Comparison of ENCODE assay signal across 32 cellular contexts in the genomic region with DNA sequence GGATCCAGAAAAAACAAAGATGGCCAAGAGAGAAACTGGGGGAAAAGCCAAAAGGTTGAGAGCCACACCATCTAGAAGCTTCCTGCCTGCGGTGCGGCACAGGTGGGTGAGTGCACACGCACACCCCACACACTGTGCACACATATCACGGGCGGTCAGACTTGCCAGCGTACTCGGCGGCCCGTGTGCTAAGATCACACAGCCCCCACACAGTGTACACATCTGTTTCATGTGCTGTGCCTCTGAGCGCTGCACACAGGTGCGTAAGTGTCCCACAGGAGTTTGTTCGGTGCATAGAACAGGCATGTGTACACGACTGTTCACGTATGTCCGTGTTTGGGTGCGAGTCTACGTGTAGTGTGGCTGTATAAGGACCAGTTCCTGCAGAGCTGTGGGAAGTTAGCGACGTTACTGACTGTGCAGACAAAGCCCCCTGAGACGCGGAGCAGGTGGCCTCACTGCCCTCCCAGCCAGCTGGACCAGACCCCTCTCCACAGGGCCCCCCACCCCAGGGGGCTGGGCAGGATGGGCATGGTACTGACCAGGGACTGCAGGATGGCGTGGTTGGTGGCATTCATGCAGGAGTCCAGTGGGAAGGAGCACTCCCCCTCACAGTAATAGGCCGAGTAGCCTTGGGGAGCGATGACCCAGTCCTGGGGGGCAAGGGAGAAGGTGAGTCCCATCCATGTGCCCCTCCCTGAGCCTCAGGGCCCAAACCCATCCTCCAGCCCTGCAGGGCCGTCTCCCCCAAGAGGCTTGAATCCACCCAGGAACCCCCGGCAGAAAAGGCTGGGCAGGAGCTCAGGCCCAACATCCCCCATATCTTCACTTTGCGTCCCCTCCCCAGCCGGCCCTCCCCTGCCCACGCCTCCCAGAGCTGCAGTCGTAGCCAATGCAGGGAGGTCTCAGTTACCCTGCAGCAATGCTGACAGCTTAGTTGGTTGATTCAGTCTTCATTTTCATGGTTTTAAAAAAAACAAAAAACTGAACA. TPM values are rescaled to one million over a fixed set of nuclear protein-coding genes. Genes with fewer than 3 reads are reported as not detected.
"Had no signal": no experiment of that assay in that cellular context is flagged by ENCODE, and none has a peak within 500 bp of the region (broad histone marks: within the 10 kb centered on the region; RNA-seq: fewer than 3 reads in every experiment).

No MANE protein-coding gene starts in this region.

- H3K4me3 Mint-ChIP-seq: activated CD4-positive, alpha-beta memory T cell treated with anti-CD3 and anti-CD28 coated beads, Interleukin-2, amount 10 ng/mL, durations not matched to agents 7 days and 5 days; activated CD8-positive, alpha-beta memory T cell treated with anti-CD3 and anti-CD28 coated beads, Interleukin-2, amount 10 ng/mL, durations not matched to agents 7 days and 5 days; activated naive CD4-positive, alpha-beta T cell treated with anti-CD3 and anti-CD28 coated beads, Interleukin-2, amount 50 U/mL, for 24 hours; activated naive CD8-positive, alpha-beta T cell treated with anti-CD3 and anti-CD28 coated beads, Interleukin-2, amount 10 ng/mL, durations not matched to agents 7 days and 5 days; central memory CD8-positive, alpha-beta T cell had no signal

- H3K27ac Mint-ChIP-seq: activated CD4-positive, alpha-beta memory T cell treated with anti-CD3 and anti-CD28 coated beads, Interleukin-2, amount 10 ng/mL, durations not matched to agents 7 days and 5 days; activated CD8-positive, alpha-beta memory T cell treated with anti-CD3 and anti-CD28 coated beads, Interleukin-2, amount 10 ng/mL, durations not matched to agents 7 days and 5 days; activated naive CD4-positive, alpha-beta T cell treated with anti-CD3 and anti-CD28 coated beads, Interleukin-2, amount 50 U/mL, for 24 hours; activated naive CD8-positive, alpha-beta T cell treated with anti-CD3 and anti-CD28 coated beads, Interleukin-2, amount 10 ng/mL, durations not matched to agents 7 days and 5 days had no signal

- H3K27me3 Mint-ChIP-seq: activated CD4-positive, alpha-beta memory T cell treated with anti-CD3 and anti-CD28 coated beads, Interleukin-2, amount 10 ng/mL, durations not matched to agents 7 days and 5 days; activated CD8-positive, alpha-beta memory T cell treated with anti-CD3 and anti-CD28 coated beads, Interleukin-2, amount 10 ng/mL, durations not matched to agents 7 days and 5 days; activated naive CD4-positive, alpha-beta T cell treated with anti-CD3 and anti-CD28 coated beads, Interleukin-2, amount 50 U/mL, for 24 hours; activated naive CD8-positive, alpha-beta T cell treated with anti-CD3 and anti-CD28 coated beads, Interleukin-2, amount 10 ng/mL, durations not matched to agents 7 days and 5 days; central memory CD8-positive, alpha-beta T cell had no signal

- H3K4me1 Mint-ChIP-seq: activated CD8-positive, alpha-beta memory T cell treated with anti-CD3 and anti-CD28 coated beads, Interleukin-2, amount 10 ng/mL, durations not matched to agents 7 days and 5 days; activated naive CD4-positive, alpha-beta T cell treated with anti-CD3 and anti-CD28 coated beads, Interleukin-2, amount 50 U/mL, for 24 hours; central memory CD8-positive, alpha-beta T cell had no signal

- H3K27ac ChIP-seq: ascending aorta, cardiac muscle cell, SJCRH30, SK-N-MC, WERI-Rb-1 had no signal

- H3K9me3 ChIP-seq: ascending aorta, MG63, SJCRH30 had no signal

- DNase-seq: activated CD4-positive, alpha-beta memory T cell treated with anti-CD3 and anti-CD28 coated beads, Interleukin-2, amount 10 ng/mL, durations not matched to agents 7 days and 5 days; activated CD4-positive, alpha-beta T cell treated with anti-CD3 and anti-CD28 coated beads for 1 hour; activated CD4-positive, alpha-beta T cell treated with anti-CD3 and anti-CD28 coated beads for 48 hours; activated CD4-positive, CD25-positive, alpha-beta regulatory T cell; activated CD8-positive, alpha-beta memory T cell treated with anti-CD3 and anti-CD28 coated beads for 24 hours; activated CD8-positive, alpha-beta memory T cell treated with anti-CD3 and anti-CD28 coated beads, Interleukin-2, amount 10 ng/mL, durations not matched to agents 7 days and 5 days; activated CD8-positive, alpha-beta memory T cell treated with anti-CD3 and anti-CD28 coated beads, Interleukin-2, amount 50 U/mL, for 48 hours; activated effector memory CD4-positive, alpha-beta T cell treated with Interleukin-2 at 50 U/mL for 16 hours; activated naive CD8-positive, alpha-beta T cell treated with anti-CD3 and anti-CD28 coated beads, Interleukin-2, amount 10 ng/mL, durations not matched to agents 7 days and 5 days; activated T-cell treated with anti-CD3 and anti-CD28 coated beads, Interleukin-2, amount 50 U/mL, for 48 hours; amygdala; Kasumi-1; MG63; NCI-H1048; NCI-H1105 treated with DMSO at 0.1 percent for 48 hours; NCI-H1436; NCI-H1694; NCI-H1930; NCI-H2081 treated with DMSO at 0.1 percent for 48 hours; NCI-H345; NCI-H524 treated with DMSO at 0.1 percent for 48 hours; SHP77; SJCRH30; T1000; WERI-Rb-1 had no signal

- H3K4me1 ChIP-seq: ascending aorta, SJCRH30 had no signal

- H3K27me3 ChIP-seq: ascending aorta, cardiac muscle cell, MG63, SJCRH30 had no signal

- H3K4me3 ChIP-seq: ascending aorta, cardiac muscle cell, MG63, SJCRH30, SK-N-MC had no signal

- H3K9me3 Mint-ChIP-seq: activated CD4-positive, alpha-beta memory T cell treated with anti-CD3 and anti-CD28 coated beads, Interleukin-2, amount 10 ng/mL, durations not matched to agents 7 days and 5 days; activated naive CD4-positive, alpha-beta T cell treated with anti-CD3 and anti-CD28 coated beads, Interleukin-2, amount 50 U/mL, for 24 hours; activated naive CD8-positive, alpha-beta T cell treated with anti-CD3 and anti-CD28 coated beads, Interleukin-2, amount 10 ng/mL, durations not matched to agents 7 days and 5 days; central memory CD8-positive, alpha-beta T cell had no signal

- H3K36me3 Mint-ChIP-seq: activated naive CD4-positive, alpha-beta T cell treated with anti-CD3 and anti-CD28 coated beads, Interleukin-2, amount 50 U/mL, for 24 hours had no signal

- ATAC-seq: activated CD8-positive, alpha-beta memory T cell treated with anti-CD3 and anti-CD28 coated beads, Interleukin-2, amount 10 ng/mL, durations not matched to agents 7 days and 5 days; Panc1 had no signal

- H3K36me3 ChIP-seq: cardiac muscle cell, MG63 had no signal

RNA-seq across cellular contexts. Expression of gene OXCT2, which starts 8.3 kb away (rescaled TPM):
- total RNA-seq: ascending aorta; T-helper 1 cell treated with Interleukin-12 subunit alpha and Interleukin-12 subunit beta and Interleukin-4 antibody, amounts not matched to agents 30 ng/mL and 1 ng/mL, for 36 hours had no signal
- polyA plus RNA-seq: cardiac muscle cell had no signal

RNA-seq across cellular contexts. Expression of gene BMP8B, which starts 25.8 kb away (rescaled TPM):
- total RNA-seq: ascending aorta, cardiac muscle cell had no signal
